ENCODE assay signal across 9 cellular contexts in the genomic region with DNA sequence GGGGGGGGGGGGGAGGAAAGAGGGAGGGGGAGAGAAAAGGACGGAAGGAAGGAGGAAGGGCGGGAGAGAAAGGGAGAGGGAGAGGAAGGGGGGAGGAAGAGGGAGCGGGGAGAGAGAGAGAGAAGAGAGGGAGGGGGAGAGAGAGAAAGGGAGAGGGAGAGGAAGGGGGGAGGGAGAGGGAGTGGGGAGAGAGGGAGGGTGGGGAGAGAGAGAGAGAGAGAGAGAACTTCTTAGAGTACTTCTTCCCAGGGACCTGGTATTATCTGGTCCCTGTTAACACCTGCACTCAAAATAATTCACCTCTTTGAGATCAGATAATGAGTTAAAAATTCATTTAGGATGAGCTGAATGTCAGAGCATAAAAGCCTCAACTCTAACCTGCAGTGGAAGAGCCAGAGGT. TPM values are rescaled to one million over a fixed set of nuclear protein-coding genes. Genes with fewer than 3 reads are reported as not detected.
DNase-seq lines count a peak whose midpoint lies in the region; ATAC-seq and TF ChIP-seq lines count a peak whose summit lies in the region.
"Had no signal": no experiment of that assay in that cellular context is flagged by ENCODE, and none has a peak within 500 bp of the region (broad histone marks: within the 10 kb centered on the region; RNA-seq: fewer than 3 reads in every experiment).

No MANE protein-coding gene starts in this region.

- H3K27ac ChIP-seq in ascending aorta (peak overlapping the region in 1 of 2 donors; percentile 85), left lung (no peak overlapping the region), thymus (ENCODE audit: low read depth) (no peak overlapping the region)

- H3K4me1 ChIP-seq in ascending aorta = peaks cover 8 to 14% of the 10 kb centered on the region in 2 donors
- peaks cover 7 to 30% of the 10 kb centered on the region in 2 donors for H3K4me1 ChIP-seq in left lung
- H3K4me1 ChIP-seq in thymus (ENCODE audit: control insufficient read depth, insufficient read depth, low read length) = peaks cover 9% of the 10 kb centered on the region

- 46% methylated on average over 3 of the region's 3 CpGs for WGBS in thymus

- peaks cover 23% of the 10 kb centered on the region for H3K4me1 Mint-ChIP-seq in activated CD4-positive, alpha-beta T cell treated with anti-CD3 and anti-CD28 coated beads, Interleukin-2, amount 10 ng/mL, durations not matched to agents 24 days and 14 days

- peaks cover 5% of the 10 kb centered on the region for H3K27me3 Mint-ChIP-seq in activated CD4-positive, alpha-beta T cell treated with anti-CD3 and anti-CD28 coated beads, Interleukin-2, amount 10 ng/mL, durations not matched to agents 24 days and 14 days

- peaks cover 19% of the 10 kb centered on the region for H3K36me3 Mint-ChIP-seq in activated CD4-positive, alpha-beta T cell treated with anti-CD3 and anti-CD28 coated beads, Interleukin-2, amount 10 ng/mL, durations not matched to agents 24 days and 14 days (ENCODE audit: low read depth)

- H3K4me3 ChIP-seq in ascending aorta (peak overlapping the region; percentile 89 to 95), left lung (peak overlapping the region; percentile 84 to 95), thymus (ENCODE audit: low read length) (peak overlapping the region; percentile 91)

- TF ChIP-seq CTCF in ascending aorta (IDR thresholded peaks at IDR 0.05) (no peak), left lung (IDR thresholded peaks at IDR 0.05) (no peak)

- H3K4me3 Mint-ChIP-seq in activated CD4-positive, alpha-beta T cell treated with anti-CD3 and anti-CD28 coated beads, Interleukin-2, amount 10 ng/mL, durations not matched to agents 24 days and 14 days = peak overlapping the region; percentile 90

- H3K9me3 ChIP-seq in ascending aorta (no peaks in the 10 kb centered on the region), left lung (no peaks in the 10 kb centered on the region), thymus (ENCODE audit: control insufficient read depth) (no peaks in the 10 kb centered on the region)

- H3K36me3 ChIP-seq in ascending aorta = peaks cover 26 to 42% of the 10 kb centered on the region in 2 donors
- peaks cover 13 to 42% of the 10 kb centered on the region in 2 donors for H3K36me3 ChIP-seq in left lung
- H3K36me3 ChIP-seq in thymus (ENCODE audit: control insufficient read depth, insufficient read depth) = peaks cover 34% of the 10 kb centered on the region

- ATAC-seq in left lung = no peak
- no peak for ATAC-seq in HG02759 (IDR thresholded peaks at IDR 0.05; ENCODE audit: unreplicated experiment)
- no peak for ATAC-seq in HG03520 (IDR thresholded peaks at IDR 0.05; ENCODE audit: unreplicated experiment)
- no peak for ATAC-seq in GM21528 (IDR thresholded peaks at IDR 0.05; ENCODE audit: low FRiP score, unreplicated experiment)

- intact Hi-C loops in activated CD4-positive, alpha-beta T cell treated with anti-CD3 and anti-CD28 coated beads, Interleukin-2, amount 10 ng/mL, durations not matched to agents 24 days and 14 days (cut with micrococcal nuclease) = loop anchor here (1.0 to 5.0 kb wide), 3 partner anchors 309 to 478 kb away; partner anchors contain the start of genes CRELD1 and RPUSD3
- intact Hi-C loops in ascending aorta (cut with DNase I) (loop anchor here (2.0 to 5.0 kb wide), 2 partner anchors 71 to 673 kb away; partner anchors contain the start of genes MTMR14 and TATDN2), left lung (cut with DNase I) (no loop called here)

- no peaks in the 10 kb centered on the region for H3K9me3 Mint-ChIP-seq in activated CD4-positive, alpha-beta T cell treated with anti-CD3 and anti-CD28 coated beads, Interleukin-2, amount 10 ng/mL, durations not matched to agents 24 days and 14 days

- no peak for DNase-seq in activated CD4-positive, alpha-beta T cell treated with anti-CD3 and anti-CD28 coated beads, Interleukin-2, amount 10 ng/mL, durations not matched to agents 24 days and 14 days
- DNase-seq in activated CD4-positive, alpha-beta T cell treated with anti-CD3 and anti-CD28 coated beads for 1 hour = no peak
- no peak for DNase-seq in ascending aorta (ENCODE audit: low spot score in 2 of 2)
- no peak for DNase-seq in left lung
- DNase-seq: stimulated activated CD4-positive, alpha-beta T cell treated with anti-CD3 and anti-CD28 coated beads, Interleukin-2, amount 100 ng/mL, for 48 hours had no signal

- no peak overlapping the region for H3K27ac Mint-ChIP-seq in activated CD4-positive, alpha-beta T cell treated with anti-CD3 and anti-CD28 coated beads, Interleukin-2, amount 10 ng/mL, durations not matched to agents 24 days and 14 days

- H3K27me3 ChIP-seq in ascending aorta (no peaks in the 10 kb centered on the region), left lung (no peaks in the 10 kb centered on the region), thymus (ENCODE audit: control insufficient read depth, insufficient read depth) (no peaks in the 10 kb centered on the region)

RNA-seq across cellular contexts. Expression of gene SEC13, which starts 1.1 kb away (rescaled TPM):
- 128 and 131 TPM in 2 replicates for total RNA-seq in activated CD4-positive, alpha-beta T cell treated with anti-CD3 and anti-CD28 coated beads, Interleukin-2, amount 10 ng/mL, durations not matched to agents 24 days and 14 days
- total RNA-seq in ascending aorta = 63.0 TPM
- total RNA-seq in left lung = 100 to 1,000 TPM; 130 to 131 TPM
- 63.0 TPM for polyA plus RNA-seq in thymus

RNA-seq across cellular contexts. Expression of gene GHRL, which starts 27.1 kb away (rescaled TPM):
- total RNA-seq in activated CD4-positive, alpha-beta T cell treated with anti-CD3 and anti-CD28 coated beads, Interleukin-2, amount 10 ng/mL, durations not matched to agents 24 days and 14 days = 0.43 and 1.3 TPM in 2 replicates
- total RNA-seq in ascending aorta = not detected
- 1 to 10 TPM in 1 of 2 donors, under 1 TPM in 1; 0.17 to 3.0 TPM for total RNA-seq in left lung
- polyA plus RNA-seq in thymus = 3.7 TPM

Comparison
In these comparisons a context has a peak if more than half of its experiments do, and no peak if none do; other contexts are left out.
1. intact Hi-C loops: an anchor here in activated CD4-positive, alpha-beta T cell treated with anti-CD3 and anti-CD28 coated beads, Interleukin-2, amount 10 ng/mL, durations not matched to agents 24 days and 14 days (1.0 to 5.0 kb wide) and ascending aorta (2.0 to 5.0 kb wide); none called in left lung.